In genomic region chr4:159043861-159044260, GRCh38 we compare ENCODE assay signal across 35 cellular contexts.
"Had no signal": no experiment of that assay in that cellular context is flagged by ENCODE, and none has a peak within 500 bp of the region (broad histone marks: within the 10 kb centered on the region; RNA-seq: fewer than 3 reads in every experiment).

No MANE protein-coding gene starts in this region.

- H3K4me3 ChIP-seq: MG63 had no signal

- H3K9me3 ChIP-seq: MG63 had no signal

- DNase-seq: Kasumi-1, MG63, MM.1S, MV-4-11, NCI-H1048, NCI-H1092, NCI-H1092 treated with DMSO at 0.1 percent for 48 hours, NCI-H1105, NCI-H1105 treated with DMSO at 0.1 percent for 48 hours, NCI-H1417, NCI-H1417 treated with DMSO at 0.1 percent for 48 hours, NCI-H1436, NCI-H1436 treated with DMSO at 0.1 percent for 48 hours, NCI-H146, NCI-H1694, NCI-H1694 treated with DMSO at 0.1 percent for 48 hours, NCI-H187, NCI-H187 treated with DMSO at 0.1 percent for 48 hours, NCI-H1930, NCI-H2029, NCI-H2029 treated with DMSO at 0.1 percent for 48 hours, NCI-H2081, NCI-H2081 treated with DMSO at 0.1 percent for 48 hours, NCI-H2107, NCI-H2171, NCI-H2171 treated with DMSO at 0.1 percent for 48 hours, NCI-H2227 treated with DMSO at 0.1 percent for 48 hours, NCI-H226, NCI-H345, NCI-H446, NCI-H446 treated with DMSO at 0.1 percent for 48 hours, NCI-H510A, NCI-H510A treated with DMSO at 0.1 percent for 48 hours, NCI-H524, NCI-H524 treated with DMSO at 0.1 percent for 48 hours had no signal

- H3K36me3 ChIP-seq: MG63 had no signal

- H3K27me3 ChIP-seq: MG63 had no signal
